ENCODE assay signal across 9 cellular contexts in genomic region chr4:41256740-41257256, GRCh38. TPM values are rescaled to one million over a fixed set of nuclear protein-coding genes. Genes with fewer than 3 reads are reported as not detected.
DNase-seq lines count a peak whose midpoint lies in the region; ATAC-seq lines count a peak whose summit lies in the region.
"Had no signal": no experiment of that assay in that cellular context is flagged by ENCODE, and none has a peak within 500 bp of the region (broad histone marks: within the 10 kb centered on the region; RNA-seq: fewer than 3 reads in every experiment).

TSS of gene UCHL1 (plus strand) at chr4:41256928. CDS start at chr4:41256977, 49 bp downstream.

- H3K4me3 ChIP-seq in H7 (ENCODE audit: insufficient read depth, low read depth, low read length), result peak within 1 kb of the TSS; percentile 97

- no peaks in the 10 kb centered on the region for H3K27me3 ChIP-seq in H7 (ENCODE audit: control insufficient read depth, insufficient read depth, low read length)

- peak; percentile 97 for DNase-seq in ELF-1 (ENCODE audit: low read depth, low spot score)
- peak; percentile 94 for DNase-seq in H7
- DNase-seq in NCI-H1694 treated with DMSO at 0.1 percent for 48 hours (lab: John Stamatoyannopoulos, UW), result peak; percentile 68
- DNase-seq in activated T-cell treated with anti-CD3 and anti-CD28 coated beads for 4 hours, result peak; percentile 0
- DNase-seq in fibroblast of the conjunctiva (ENCODE audit: low read depth), result peak; percentile 87
- no peak for DNase-seq in naive B cell
- DNase-seq in CD1c-positive myeloid dendritic cell (ENCODE audit: extremely low spot score), result no peak
- no peak for DNase-seq in COLO829 (ENCODE audit: low spot score)

- ATAC-seq in naive B cell (ENCODE audit: low read depth in 2 of 2), result peak; percentile 21 to 28

- peaks cover 8 to 15% (median 9%) of the 10 kb centered on the region in 3 donors for H3K4me1 Mint-ChIP-seq in naive B cell

- H3K36me3 ChIP-seq in H7 (replicated peaks; ENCODE audit: control insufficient read depth, insufficient read depth, low read length), result peaks cover 29% of the 10 kb centered on the region

- H3K36me3 Mint-ChIP-seq in naive B cell, result peaks cover 0 to 8% of the 10 kb centered on the region in 2 donors

- H3K27me3 Mint-ChIP-seq in naive B cell, result peaks cover 39 to 74% (median 57%) of the 10 kb centered on the region in 3 donors

- H3K9me3 Mint-ChIP-seq in naive B cell, result peaks cover 0 to 4% (median 0%) of the 10 kb centered on the region in 7 donors
- H3K9me3 Mint-ChIP-seq: activated naive CD4-positive, alpha-beta T cell treated with anti-CD3 and anti-CD28 coated beads, Interleukin-2, amount 50 U/mL, for 72 hours had no signal

- H3K27ac Mint-ChIP-seq in naive B cell, result no peak within 1 kb of the TSS
- H3K27ac Mint-ChIP-seq: activated naive CD4-positive, alpha-beta T cell treated with anti-CD3 and anti-CD28 coated beads, Interleukin-2, amount 50 U/mL, for 72 hours had no signal

- peak within 1 kb of the TSS; percentile 50 to 90 (median 76) for H3K4me3 Mint-ChIP-seq in naive B cell

RNA-seq across cellular contexts. Expression of gene UCHL1, which starts in this region (rescaled TPM):
- 1,085 and 1,354 TPM in 2 replicates for total RNA-seq in H7 (2014; rRNA removed; shearing (Covaris generic))
- polyA plus RNA-seq in naive B cell (ENCODE audit: low read depth in 6 of 6), result under 1 TPM in 1 of 6 donors, not detected in 5; 0.57 TPM

Comparison
In these comparisons a context has a peak if more than half of its experiments do, and no peak if none do; other contexts are left out.
1. Peak in ATAC-seq in naive B cell; RNA of the gene not detected or under 1 TPM.
2. DNase-seq: peak in ELF-1 (single experiment), H7 (single experiment), NCI-H1694 treated with DMSO at 0.1 percent for 48 hours (single experiment), activated T-cell treated with anti-CD3 and anti-CD28 coated beads for 4 hours (single experiment) and fibroblast of the conjunctiva (single experiment); none in naive B cell (single experiment), CD1c-positive myeloid dendritic cell (single experiment) and COLO829 (single experiment).